1 cellular context compared by ENCODE assay signal in the genomic region with DNA sequence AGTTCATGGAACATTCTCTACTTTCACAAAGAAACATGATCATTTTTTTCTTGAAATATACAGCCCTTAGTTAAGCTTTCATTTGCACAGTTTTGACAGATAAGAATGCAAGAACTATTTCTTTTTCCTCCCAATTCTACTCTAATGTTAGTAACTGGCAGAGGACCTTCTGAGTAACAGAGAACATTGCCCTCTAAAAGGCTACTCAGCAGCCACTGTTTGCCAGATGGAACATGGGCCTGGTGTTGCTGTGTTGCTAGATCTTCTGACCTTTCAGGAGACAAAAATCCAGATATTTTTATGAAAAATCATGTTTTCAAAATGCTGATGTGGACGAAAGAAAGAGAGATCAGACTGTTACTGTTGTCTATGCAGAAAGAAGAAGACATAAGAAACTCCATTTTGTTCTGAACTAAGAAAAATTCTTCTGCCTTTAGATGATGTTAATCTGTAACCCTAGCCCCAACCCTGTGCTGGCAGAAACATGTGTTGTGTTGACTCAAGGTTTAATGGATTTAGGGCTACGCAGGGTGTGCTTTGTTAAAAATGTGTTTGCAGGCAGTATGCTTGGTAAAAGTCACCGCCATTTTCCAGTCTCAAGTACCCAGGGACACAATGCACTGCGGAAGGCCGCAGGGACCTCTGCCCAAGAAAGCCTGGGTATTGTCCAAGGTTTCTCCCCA.
TF ChIP-seq lines count a peak whose summit lies in the region.

No MANE protein-coding gene starts in this region.

TF ChIP-seq in HepG2, 621 proteins besides CTCF, POLR2A, EP300 and RAD21 (continued from another document and continues in another):
- TF ChIP-seq, protein P1, sequence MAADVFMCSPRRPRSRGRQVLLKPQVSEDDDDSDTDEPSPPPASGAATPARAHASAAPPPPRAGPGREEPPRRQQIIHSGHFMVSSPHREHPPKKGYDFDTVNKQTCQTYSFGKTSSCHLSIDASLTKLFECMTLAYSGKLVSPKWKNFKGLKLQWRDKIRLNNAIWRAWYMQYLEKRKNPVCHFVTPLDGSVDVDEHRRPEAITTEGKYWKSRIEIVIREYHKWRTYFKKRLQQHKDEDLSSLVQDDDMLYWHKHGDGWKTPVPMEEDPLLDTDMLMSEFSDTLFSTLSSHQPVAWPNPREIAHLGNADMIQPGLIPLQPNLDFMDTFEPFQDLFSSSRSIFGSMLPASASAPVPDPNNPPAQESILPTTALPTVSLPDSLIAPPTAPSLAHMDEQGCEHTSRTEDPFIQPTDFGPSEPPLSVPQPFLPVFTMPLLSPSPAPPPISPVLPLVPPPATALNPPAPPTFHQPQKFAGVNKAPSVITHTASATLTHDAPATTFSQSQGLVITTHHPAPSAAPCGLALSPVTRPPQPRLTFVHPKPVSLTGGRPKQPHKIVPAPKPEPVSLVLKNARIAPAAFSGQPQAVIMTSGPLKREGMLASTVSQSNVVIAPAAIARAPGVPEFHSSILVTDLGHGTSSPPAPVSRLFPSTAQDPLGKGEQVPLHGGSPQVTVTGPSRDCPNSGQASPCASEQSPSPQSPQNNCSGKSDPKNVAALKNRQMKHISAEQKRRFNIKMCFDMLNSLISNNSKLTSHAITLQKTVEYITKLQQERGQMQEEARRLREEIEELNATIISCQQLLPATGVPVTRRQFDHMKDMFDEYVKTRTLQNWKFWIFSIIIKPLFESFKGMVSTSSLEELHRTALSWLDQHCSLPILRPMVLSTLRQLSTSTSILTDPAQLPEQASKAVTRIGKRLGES (CRISPR knock-in tag; IDR thresholded peaks at IDR 0.05; ENCODE audit: borderline replicate concordance): no peak
- TF ChIP-seq JUND (CRISPR knock-in tag; IDR thresholded peaks at IDR 0.05) (no peak), MXD4 (CRISPR knock-in tag; IDR thresholded peaks at IDR 0.05) (no peak), MLX (CRISPR knock-in tag; IDR thresholded peaks at IDR 0.05) (no peak), CENPX (CRISPR knock-in tag; IDR thresholded peaks at IDR 0.05) (no peak), KLF6 (CRISPR knock-in tag; IDR thresholded peaks at IDR 0.05) (0 out of 2 replicates have a peak, but pooled peaks have one; percentile 4), TP53 (CRISPR knock-in tag; conservative IDR thresholded peaks at IDR 0.05) (0 out of 2 replicates have a peak, but pooled peaks have one; percentile 23), ZNF264 (CRISPR knock-in tag; IDR thresholded peaks at IDR 0.05) (peak; percentile 32; the same call in 1 of the 2 replicates), SRF (IDR thresholded peaks at IDR 0.05; ENCODE audit: low read depth, low read length) (no peak), PHF21A (CRISPR knock-in tag; IDR thresholded peaks at IDR 0.05) (no peak), PHB2 (IDR thresholded peaks at IDR 0.05; ENCODE audit: partially characterized antibody) (no peak), ZNF136 (CRISPR knock-in tag; IDR thresholded peaks at IDR 0.05; ENCODE audit: low read depth) (no peak), HBP1 (CRISPR knock-in tag; IDR thresholded peaks at IDR 0.05; ENCODE audit: low read depth) (0 out of 2 replicates have a peak, but pooled peaks have one; percentile 9), ZNF691 (CRISPR knock-in tag; IDR thresholded peaks at IDR 0.05; ENCODE audit: borderline replicate concordance, low read depth) (no peak), ZMYM2 (CRISPR knock-in tag; IDR thresholded peaks at IDR 0.05) (no peak), ZNF558 (CRISPR knock-in tag; IDR thresholded peaks at IDR 0.05; ENCODE audit: borderline replicate concordance) (no peak), ZNF619 (CRISPR knock-in tag; IDR thresholded peaks at IDR 0.05) (no peak), ZNF576 (CRISPR knock-in tag; IDR thresholded peaks at IDR 0.05) (no peak), SP5 (CRISPR knock-in tag; IDR thresholded peaks at IDR 0.05; ENCODE audit: borderline replicate concordance, low read depth) (no peak), GFI1 (CRISPR knock-in tag; IDR thresholded peaks at IDR 0.05; ENCODE audit: borderline replicate concordance) (no peak), LRRFIP1 (CRISPR knock-in tag; conservative IDR thresholded peaks at IDR 0.05) (no peak), MBD4 (IDR thresholded peaks at IDR 0.05; ENCODE audit: borderline replicate concordance, low read length) (no peak), CAMTA2 (CRISPR knock-in tag; IDR thresholded peaks at IDR 0.05; ENCODE audit: borderline replicate concordance) (no peak), CEBPZ (IDR thresholded peaks at IDR 0.05; ENCODE audit: low read length) (no peak), ZNF224 (CRISPR knock-in tag; IDR thresholded peaks at IDR 0.05) (no peak), KMT2B (CRISPR knock-in tag; IDR thresholded peaks at IDR 0.05) (no peak)
- TF ChIP-seq, protein P2, sequence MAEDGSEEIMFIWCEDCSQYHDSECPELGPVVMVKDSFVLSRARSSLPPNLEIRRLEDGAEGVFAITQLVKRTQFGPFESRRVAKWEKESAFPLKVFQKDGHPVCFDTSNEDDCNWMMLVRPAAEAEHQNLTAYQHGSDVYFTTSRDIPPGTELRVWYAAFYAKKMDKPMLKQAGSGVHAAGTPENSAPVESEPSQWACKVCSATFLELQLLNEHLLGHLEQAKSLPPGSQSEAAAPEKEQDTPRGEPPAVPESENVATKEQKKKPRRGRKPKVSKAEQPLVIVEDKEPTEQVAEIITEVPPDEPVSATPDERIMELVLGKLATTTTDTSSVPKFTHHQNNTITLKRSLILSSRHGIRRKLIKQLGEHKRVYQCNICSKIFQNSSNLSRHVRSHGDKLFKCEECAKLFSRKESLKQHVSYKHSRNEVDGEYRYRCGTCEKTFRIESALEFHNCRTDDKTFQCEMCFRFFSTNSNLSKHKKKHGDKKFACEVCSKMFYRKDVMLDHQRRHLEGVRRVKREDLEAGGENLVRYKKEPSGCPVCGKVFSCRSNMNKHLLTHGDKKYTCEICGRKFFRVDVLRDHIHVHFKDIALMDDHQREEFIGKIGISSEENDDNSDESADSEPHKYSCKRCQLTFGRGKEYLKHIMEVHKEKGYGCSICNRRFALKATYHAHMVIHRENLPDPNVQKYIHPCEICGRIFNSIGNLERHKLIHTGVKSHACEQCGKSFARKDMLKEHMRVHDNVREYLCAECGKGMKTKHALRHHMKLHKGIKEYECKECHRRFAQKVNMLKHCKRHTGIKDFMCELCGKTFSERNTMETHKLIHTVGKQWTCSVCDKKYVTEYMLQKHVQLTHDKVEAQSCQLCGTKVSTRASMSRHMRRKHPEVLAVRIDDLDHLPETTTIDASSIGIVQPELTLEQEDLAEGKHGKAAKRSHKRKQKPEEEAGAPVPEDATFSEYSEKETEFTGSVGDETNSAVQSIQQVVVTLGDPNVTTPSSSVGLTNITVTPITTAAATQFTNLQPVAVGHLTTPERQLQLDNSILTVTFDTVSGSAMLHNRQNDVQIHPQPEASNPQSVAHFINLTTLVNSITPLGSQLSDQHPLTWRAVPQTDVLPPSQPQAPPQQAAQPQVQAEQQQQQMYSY (CRISPR knock-in tag; IDR thresholded peaks at IDR 0.05): no peak
- TF ChIP-seq, protein P3, sequence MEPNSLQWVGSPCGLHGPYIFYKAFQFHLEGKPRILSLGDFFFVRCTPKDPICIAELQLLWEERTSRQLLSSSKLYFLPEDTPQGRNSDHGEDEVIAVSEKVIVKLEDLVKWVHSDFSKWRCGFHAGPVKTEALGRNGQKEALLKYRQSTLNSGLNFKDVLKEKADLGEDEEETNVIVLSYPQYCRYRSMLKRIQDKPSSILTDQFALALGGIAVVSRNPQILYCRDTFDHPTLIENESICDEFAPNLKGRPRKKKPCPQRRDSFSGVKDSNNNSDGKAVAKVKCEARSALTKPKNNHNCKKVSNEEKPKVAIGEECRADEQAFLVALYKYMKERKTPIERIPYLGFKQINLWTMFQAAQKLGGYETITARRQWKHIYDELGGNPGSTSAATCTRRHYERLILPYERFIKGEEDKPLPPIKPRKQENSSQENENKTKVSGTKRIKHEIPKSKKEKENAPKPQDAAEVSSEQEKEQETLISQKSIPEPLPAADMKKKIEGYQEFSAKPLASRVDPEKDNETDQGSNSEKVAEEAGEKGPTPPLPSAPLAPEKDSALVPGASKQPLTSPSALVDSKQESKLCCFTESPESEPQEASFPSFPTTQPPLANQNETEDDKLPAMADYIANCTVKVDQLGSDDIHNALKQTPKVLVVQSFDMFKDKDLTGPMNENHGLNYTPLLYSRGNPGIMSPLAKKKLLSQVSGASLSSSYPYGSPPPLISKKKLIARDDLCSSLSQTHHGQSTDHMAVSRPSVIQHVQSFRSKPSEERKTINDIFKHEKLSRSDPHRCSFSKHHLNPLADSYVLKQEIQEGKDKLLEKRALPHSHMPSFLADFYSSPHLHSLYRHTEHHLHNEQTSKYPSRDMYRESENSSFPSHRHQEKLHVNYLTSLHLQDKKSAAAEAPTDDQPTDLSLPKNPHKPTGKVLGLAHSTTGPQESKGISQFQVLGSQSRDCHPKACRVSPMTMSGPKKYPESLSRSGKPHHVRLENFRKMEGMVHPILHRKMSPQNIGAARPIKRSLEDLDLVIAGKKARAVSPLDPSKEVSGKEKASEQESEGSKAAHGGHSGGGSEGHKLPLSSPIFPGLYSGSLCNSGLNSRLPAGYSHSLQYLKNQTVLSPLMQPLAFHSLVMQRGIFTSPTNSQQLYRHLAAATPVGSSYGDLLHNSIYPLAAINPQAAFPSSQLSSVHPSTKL (CRISPR knock-in tag; IDR thresholded peaks at IDR 0.05): no peak
- TF ChIP-seq, protein P4, sequence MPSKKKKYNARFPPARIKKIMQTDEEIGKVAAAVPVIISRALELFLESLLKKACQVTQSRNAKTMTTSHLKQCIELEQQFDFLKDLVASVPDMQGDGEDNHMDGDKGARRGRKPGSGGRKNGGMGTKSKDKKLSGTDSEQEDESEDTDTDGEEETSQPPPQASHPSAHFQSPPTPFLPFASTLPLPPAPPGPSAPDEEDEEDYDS (CRISPR knock-in tag; IDR thresholded peaks at IDR 0.05): 0 out of 2 replicates have a peak, but pooled peaks have one; percentile 11
